ENCODE assay signal across 1 cellular context in the genomic region with DNA sequence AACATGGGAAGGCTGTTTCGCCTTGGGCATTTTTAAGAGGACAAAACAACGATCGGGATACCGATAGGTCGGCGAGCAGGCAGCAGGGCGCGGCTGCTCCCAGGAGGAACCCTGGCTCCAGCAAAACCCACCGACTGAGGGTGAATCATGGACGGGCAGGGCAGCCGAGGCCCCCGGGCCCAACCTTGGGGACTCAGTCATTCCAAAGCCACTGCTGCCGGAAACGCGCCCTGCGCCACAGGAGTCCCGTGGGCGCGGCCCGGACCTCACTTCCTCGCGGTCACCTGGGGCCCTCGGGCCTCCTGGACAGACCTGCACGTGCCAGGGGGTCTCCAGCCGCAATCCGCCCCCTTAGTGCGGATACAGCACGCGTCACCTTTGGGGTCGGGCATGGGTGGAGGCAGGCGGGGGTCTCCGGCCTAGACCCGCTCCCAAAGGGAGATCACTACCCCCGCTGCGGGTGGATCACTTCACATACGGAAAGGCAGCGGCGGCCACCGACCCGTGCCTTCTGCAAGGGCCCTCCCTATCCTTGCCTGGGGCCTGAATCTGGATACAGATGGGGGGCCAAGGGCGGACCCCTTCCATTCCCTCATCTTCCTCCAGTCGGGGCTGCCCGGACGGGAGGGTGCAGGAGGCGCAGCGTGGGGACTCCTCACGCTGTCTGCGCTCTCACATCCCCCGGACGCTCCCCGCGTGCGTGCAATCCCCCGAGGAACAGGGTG.
A peak's percentile ranks its signal among the peaks of the same experiment; 100 is the strongest.
TF ChIP-seq lines count a peak whose summit lies in the region.

No MANE protein-coding gene starts in this region.

TF ChIP-seq in HepG2, 621 proteins besides CTCF, POLR2A, EP300 and RAD21 (continued from another document and continues in another):
- no peak for TF ChIP-seq NFE2L1 (CRISPR knock-in tag; IDR thresholded peaks at IDR 0.05; ENCODE audit: borderline replicate concordance)
- no peak for TF ChIP-seq JDP2 (CRISPR knock-in tag; IDR thresholded peaks at IDR 0.05; ENCODE audit: borderline replicate concordance)
- 0 out of 2 replicates have a peak, but pooled peaks have one; percentile 43 for TF ChIP-seq ZMAT3 (CRISPR knock-in tag; conservative IDR thresholded peaks at IDR 0.05)
- TF ChIP-seq ZNF253 (CRISPR knock-in tag; IDR thresholded peaks at IDR 0.05; ENCODE audit: borderline replicate concordance) = no peak
- TF ChIP-seq ZNF10 (CRISPR knock-in tag; IDR thresholded peaks at IDR 0.05; ENCODE audit: borderline replicate concordance, low read depth) = no peak
- no peak for TF ChIP-seq ZNF572 (CRISPR knock-in tag; IDR thresholded peaks at IDR 0.05)
- TF ChIP-seq KLF6 (CRISPR knock-in tag; IDR thresholded peaks at IDR 0.05) = no peak
- TF ChIP-seq NFIB (CRISPR knock-in tag; IDR thresholded peaks at IDR 0.05; ENCODE audit: borderline replicate concordance) = no peak
- TF ChIP-seq, protein P1, sequence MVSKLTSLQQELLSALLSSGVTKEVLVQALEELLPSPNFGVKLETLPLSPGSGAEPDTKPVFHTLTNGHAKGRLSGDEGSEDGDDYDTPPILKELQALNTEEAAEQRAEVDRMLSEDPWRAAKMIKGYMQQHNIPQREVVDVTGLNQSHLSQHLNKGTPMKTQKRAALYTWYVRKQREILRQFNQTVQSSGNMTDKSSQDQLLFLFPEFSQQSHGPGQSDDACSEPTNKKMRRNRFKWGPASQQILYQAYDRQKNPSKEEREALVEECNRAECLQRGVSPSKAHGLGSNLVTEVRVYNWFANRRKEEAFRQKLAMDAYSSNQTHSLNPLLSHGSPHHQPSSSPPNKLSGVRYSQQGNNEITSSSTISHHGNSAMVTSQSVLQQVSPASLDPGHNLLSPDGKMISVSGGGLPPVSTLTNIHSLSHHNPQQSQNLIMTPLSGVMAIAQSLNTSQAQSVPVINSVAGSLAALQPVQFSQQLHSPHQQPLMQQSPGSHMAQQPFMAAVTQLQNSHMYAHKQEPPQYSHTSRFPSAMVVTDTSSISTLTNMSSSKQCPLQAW (CRISPR knock-in tag; IDR thresholded peaks at IDR 0.05) = peak; percentile 65
- TF ChIP-seq, protein P2, sequence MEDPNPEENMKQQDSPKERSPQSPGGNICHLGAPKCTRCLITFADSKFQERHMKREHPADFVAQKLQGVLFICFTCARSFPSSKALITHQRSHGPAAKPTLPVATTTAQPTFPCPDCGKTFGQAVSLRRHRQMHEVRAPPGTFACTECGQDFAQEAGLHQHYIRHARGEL (CRISPR knock-in tag; IDR thresholded peaks at IDR 0.05) = 0 out of 2 replicates have a peak, but pooled peaks have one; percentile 21
- TF ChIP-seq RFX1 (IDR thresholded peaks at IDR 0.05) = no peak
- TF ChIP-seq, protein P3, sequence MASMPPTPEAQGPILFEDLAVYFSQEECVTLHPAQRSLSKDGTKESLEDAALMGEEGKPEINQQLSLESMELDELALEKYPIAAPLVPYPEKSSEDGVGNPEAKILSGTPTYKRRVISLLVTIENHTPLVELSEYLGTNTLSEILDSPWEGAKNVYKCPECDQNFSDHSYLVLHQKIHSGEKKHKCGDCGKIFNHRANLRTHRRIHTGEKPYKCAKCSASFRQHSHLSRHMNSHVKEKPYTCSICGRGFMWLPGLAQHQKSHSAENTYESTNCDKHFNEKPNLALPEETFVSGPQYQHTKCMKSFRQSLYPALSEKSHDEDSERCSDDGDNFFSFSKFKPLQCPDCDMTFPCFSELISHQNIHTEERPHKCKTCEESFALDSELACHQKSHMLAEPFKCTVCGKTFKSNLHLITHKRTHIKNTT (CRISPR knock-in tag; IDR thresholded peaks at IDR 0.05) = no peak
- no peak for TF ChIP-seq SRSF1 (optimal IDR thresholded peaks at IDR 0.05; ENCODE audit: low read depth, low read length)
- no peak for TF ChIP-seq ZNF773 (CRISPR knock-in tag; IDR thresholded peaks at IDR 0.05; ENCODE audit: borderline replicate concordance)
- peak; percentile 25; the same call in 1 of the 2 replicates for TF ChIP-seq SALL1 (CRISPR knock-in tag; IDR thresholded peaks at IDR 0.05)
- no peak for TF ChIP-seq ZNF230 (CRISPR knock-in tag; IDR thresholded peaks at IDR 0.05)
- TF ChIP-seq, protein P4, sequence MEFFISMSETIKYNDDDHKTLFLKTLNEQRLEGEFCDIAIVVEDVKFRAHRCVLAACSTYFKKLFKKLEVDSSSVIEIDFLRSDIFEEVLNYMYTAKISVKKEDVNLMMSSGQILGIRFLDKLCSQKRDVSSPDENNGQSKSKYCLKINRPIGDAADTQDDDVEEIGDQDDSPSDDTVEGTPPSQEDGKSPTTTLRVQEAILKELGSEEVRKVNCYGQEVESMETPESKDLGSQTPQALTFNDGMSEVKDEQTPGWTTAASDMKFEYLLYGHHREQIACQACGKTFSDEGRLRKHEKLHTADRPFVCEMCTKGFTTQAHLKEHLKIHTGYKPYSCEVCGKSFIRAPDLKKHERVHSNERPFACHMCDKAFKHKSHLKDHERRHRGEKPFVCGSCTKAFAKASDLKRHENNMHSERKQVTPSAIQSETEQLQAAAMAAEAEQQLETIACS (CRISPR knock-in tag; IDR thresholded peaks at IDR 0.05) = no peak; the same call in 1 of the 2 replicates
- TF ChIP-seq LCORL (IDR thresholded peaks at IDR 0.05) = no peak
- no peak; the same call in 1 of the 2 replicates for TF ChIP-seq LCORL (CRISPR knock-in tag; IDR thresholded peaks at IDR 0.05)
- TF ChIP-seq MIER2 (CRISPR knock-in tag; IDR thresholded peaks at IDR 0.05) = no peak
- 0 out of 2 replicates have a peak, but pooled peaks have one; percentile 9 for TF ChIP-seq ZNF263 (CRISPR knock-in tag; IDR thresholded peaks at IDR 0.05)
- TF ChIP-seq, protein P5, sequence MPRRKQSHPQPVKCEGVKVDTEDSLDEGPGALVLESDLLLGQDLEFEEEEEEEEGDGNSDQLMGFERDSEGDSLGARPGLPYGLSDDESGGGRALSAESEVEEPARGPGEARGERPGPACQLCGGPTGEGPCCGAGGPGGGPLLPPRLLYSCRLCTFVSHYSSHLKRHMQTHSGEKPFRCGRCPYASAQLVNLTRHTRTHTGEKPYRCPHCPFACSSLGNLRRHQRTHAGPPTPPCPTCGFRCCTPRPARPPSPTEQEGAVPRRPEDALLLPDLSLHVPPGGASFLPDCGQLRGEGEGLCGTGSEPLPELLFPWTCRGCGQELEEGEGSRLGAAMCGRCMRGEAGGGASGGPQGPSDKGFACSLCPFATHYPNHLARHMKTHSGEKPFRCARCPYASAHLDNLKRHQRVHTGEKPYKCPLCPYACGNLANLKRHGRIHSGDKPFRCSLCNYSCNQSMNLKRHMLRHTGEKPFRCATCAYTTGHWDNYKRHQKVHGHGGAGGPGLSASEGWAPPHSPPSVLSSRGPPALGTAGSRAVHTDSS (CRISPR knock-in tag; conservative IDR thresholded peaks at IDR 0.05) = no peak
- TF ChIP-seq ZBTB21 (CRISPR knock-in tag; IDR thresholded peaks at IDR 0.05) = no peak; the same call in 1 of the 2 replicates
- no peak for TF ChIP-seq ZNF121 (CRISPR knock-in tag; IDR thresholded peaks at IDR 0.05)
- no peak for TF ChIP-seq CENPX (CRISPR knock-in tag; IDR thresholded peaks at IDR 0.05)
- TF ChIP-seq TMF1 (CRISPR knock-in tag; IDR thresholded peaks at IDR 0.05; ENCODE audit: low read depth) = no peak
- TF ChIP-seq, protein P6, sequence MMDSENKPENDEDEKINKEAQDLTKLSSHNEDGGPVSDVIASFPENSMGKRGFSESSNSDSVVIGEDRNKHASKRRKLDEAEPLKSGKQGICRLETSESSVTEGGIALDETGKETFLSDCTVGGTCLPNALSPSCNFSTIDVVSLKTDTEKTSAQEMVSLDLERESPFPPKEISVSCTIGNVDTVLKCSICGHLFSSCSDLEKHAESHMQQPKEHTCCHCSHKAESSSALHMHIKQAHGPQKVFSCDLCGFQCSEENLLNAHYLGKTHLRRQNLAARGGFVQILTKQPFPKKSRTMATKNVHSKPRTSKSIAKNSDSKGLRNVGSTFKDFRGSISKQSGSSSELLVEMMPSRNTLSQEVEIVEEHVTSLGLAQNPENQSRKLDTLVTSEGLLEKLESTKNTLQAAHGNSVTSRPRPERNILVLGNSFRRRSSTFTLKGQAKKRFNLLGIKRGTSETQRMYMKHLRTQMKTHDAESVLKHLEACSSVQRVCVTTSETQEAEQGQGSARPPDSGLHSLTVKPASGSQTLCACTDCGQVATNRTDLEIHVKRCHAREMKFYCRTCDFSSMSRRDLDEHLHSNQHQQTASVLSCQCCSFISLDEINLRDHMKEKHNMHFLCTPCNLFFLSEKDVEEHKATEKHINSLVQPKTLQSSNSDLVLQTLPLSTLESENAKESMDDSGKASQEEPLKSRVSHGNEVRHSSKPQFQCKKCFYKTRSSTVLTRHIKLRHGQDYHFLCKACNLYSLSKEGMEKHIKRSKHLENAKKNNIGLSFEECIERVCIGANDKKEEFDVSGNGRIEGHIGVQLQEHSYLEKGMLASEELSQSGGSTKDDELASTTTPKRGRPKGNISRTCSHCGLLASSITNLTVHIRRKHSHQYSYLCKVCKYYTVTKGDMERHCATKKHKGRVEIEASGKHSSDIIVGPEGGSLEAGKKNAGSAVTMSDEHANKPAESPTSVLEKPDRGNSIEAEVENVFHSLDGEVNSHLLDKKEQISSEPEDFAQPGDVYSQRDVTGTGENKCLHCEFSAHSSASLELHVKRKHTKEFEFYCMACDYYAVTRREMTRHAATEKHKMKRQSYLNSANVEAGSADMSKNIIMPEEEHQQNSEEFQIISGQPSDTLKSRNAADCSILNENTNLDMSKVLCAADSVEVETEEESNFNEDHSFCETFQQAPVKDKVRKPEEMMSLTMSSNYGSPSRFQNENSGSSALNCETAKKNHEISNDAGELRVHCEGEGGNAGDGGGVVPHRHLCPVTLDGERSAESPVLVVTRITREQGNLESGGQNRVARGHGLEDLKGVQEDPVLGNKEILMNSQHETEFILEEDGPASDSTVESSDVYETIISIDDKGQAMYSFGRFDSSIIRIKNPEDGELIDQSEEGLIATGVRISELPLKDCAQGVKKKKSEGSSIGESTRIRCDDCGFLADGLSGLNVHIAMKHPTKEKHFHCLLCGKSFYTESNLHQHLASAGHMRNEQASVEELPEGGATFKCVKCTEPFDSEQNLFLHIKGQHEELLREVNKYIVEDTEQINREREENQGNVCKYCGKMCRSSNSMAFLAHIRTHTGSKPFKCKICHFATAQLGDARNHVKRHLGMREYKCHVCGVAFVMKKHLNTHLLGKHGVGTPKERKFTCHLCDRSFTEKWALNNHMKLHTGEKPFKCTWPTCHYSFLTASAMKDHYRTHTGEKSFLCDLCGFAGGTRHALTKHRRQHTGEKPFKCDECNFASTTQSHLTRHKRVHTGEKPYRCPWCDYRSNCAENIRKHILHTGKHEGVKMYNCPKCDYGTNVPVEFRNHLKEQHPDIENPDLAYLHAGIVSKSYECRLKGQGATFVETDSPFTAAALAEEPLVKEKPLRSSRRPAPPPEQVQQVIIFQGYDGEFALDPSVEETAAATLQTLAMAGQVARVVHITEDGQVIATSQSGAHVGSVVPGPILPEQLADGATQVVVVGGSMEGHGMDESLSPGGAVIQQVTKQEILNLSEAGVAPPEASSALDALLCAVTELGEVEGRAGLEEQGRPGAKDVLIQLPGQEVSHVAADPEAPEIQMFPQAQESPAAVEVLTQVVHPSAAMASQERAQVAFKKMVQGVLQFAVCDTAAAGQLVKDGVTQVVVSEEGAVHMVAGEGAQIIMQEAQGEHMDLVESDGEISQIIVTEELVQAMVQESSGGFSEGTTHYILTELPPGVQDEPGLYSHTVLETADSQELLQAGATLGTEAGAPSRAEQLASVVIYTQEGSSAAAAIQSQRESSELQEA (CRISPR knock-in tag; IDR thresholded peaks at IDR 0.05; ENCODE audit: not compliant biosample characterization) = no peak
- no peak for TF ChIP-seq FOXP1 (IDR thresholded peaks at IDR 0.05)
- TF ChIP-seq FOXP1 (CRISPR knock-in tag; IDR thresholded peaks at IDR 0.05) = no peak
- TF ChIP-seq SSRP1 (CRISPR knock-in tag; IDR thresholded peaks at IDR 0.05) = 0 out of 2 replicates have a peak, but pooled peaks have one; percentile 14
- TF ChIP-seq, protein P7, sequence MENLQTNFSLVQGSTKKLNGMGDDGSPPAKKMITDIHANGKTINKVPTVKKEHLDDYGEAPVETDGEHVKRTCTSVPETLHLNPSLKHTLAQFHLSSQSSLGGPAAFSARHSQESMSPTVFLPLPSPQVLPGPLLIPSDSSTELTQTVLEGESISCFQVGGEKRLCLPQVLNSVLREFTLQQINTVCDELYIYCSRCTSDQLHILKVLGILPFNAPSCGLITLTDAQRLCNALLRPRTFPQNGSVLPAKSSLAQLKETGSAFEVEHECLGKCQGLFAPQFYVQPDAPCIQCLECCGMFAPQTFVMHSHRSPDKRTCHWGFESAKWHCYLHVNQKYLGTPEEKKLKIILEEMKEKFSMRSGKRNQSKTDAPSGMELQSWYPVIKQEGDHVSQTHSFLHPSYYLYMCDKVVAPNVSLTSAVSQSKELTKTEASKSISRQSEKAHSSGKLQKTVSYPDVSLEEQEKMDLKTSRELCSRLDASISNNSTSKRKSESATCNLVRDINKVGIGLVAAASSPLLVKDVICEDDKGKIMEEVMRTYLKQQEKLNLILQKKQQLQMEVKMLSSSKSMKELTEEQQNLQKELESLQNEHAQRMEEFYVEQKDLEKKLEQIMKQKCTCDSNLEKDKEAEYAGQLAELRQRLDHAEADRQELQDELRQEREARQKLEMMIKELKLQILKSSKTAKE (CRISPR knock-in tag; IDR thresholded peaks at IDR 0.05; ENCODE audit: borderline replicate concordance) = no peak
- TF ChIP-seq, protein P8, sequence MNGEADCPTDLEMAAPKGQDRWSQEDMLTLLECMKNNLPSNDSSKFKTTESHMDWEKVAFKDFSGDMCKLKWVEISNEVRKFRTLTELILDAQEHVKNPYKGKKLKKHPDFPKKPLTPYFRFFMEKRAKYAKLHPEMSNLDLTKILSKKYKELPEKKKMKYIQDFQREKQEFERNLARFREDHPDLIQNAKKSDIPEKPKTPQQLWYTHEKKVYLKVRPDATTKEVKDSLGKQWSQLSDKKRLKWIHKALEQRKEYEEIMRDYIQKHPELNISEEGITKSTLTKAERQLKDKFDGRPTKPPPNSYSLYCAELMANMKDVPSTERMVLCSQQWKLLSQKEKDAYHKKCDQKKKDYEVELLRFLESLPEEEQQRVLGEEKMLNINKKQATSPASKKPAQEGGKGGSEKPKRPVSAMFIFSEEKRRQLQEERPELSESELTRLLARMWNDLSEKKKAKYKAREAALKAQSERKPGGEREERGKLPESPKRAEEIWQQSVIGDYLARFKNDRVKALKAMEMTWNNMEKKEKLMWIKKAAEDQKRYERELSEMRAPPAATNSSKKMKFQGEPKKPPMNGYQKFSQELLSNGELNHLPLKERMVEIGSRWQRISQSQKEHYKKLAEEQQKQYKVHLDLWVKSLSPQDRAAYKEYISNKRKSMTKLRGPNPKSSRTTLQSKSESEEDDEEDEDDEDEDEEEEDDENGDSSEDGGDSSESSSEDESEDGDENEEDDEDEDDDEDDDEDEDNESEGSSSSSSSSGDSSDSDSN (CRISPR knock-in tag; IDR thresholded peaks at IDR 0.05) = peak; percentile 85; the same call in 1 of the 2 replicates
- no peak for TF ChIP-seq TOPORS (CRISPR knock-in tag; IDR thresholded peaks at IDR 0.05)
- TF ChIP-seq, protein P9, sequence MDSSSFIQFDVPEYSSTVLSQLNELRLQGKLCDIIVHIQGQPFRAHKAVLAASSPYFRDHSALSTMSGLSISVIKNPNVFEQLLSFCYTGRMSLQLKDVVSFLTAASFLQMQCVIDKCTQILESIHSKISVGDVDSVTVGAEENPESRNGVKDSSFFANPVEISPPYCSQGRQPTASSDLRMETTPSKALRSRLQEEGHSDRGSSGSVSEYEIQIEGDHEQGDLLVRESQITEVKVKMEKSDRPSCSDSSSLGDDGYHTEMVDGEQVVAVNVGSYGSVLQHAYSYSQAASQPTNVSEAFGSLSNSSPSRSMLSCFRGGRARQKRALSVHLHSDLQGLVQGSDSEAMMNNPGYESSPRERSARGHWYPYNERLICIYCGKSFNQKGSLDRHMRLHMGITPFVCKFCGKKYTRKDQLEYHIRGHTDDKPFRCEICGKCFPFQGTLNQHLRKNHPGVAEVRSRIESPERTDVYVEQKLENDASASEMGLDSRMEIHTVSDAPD (CRISPR knock-in tag; IDR thresholded peaks at IDR 0.05) = no peak
- no peak for TF ChIP-seq MATR3 (CRISPR knock-in tag; IDR thresholded peaks at IDR 0.05)
- TF ChIP-seq NCOR1 (IDR thresholded peaks at IDR 0.05; ENCODE audit: borderline replicate concordance, low read length) = no peak
- TF ChIP-seq ELF3 (CRISPR knock-in tag; IDR thresholded peaks at IDR 0.05) = no peak
- TF ChIP-seq TBX2 (CRISPR knock-in tag; IDR thresholded peaks at IDR 0.05; ENCODE audit: borderline replicate concordance) = peak; percentile 55; the same call in 1 of the 2 replicates
- TF ChIP-seq ZMYM3 (CRISPR knock-in tag; IDR thresholded peaks at IDR 0.05) = no peak
